10 cellular contexts compared by ENCODE assay signal in the genomic region with DNA sequence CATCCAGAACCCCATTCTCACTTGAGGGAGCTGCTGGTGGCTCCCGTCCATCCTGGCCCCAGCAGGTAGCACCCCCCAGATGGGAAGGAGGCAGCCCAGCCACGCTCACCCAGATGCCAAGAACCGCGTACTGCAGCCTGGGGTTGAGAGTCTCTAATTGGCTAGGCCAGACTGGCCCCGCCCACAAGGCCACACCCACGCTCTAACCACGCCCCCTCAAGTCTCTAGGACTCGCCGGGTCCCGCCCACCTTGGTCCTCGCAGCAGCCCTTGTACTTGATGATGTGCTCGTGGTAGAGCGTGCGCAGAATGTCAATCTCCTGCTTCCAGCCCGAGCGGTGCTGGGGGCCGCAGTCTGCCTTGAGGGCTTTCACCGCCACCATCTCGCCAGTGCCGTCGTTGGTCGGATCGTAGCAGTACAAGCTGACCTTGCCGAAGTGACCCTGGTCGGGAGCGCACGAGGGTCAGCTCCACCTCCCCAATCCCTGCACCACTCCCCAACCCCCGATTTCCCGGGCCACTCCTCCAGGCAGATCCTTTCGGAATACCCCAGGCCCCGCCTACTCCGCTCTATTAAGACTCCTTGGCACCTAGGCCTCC. TPM values are rescaled to one million over a fixed set of nuclear protein-coding genes. Genes with fewer than 3 reads are reported as not detected.
DNase-seq lines count a peak whose midpoint lies in the region; ATAC-seq, FAIRE-seq and TF ChIP-seq lines count a peak whose summit lies in the region.
"Had no signal": no experiment of that assay in that cellular context is flagged by ENCODE, and none has a peak within 500 bp of the region (broad histone marks: within the 10 kb centered on the region; RNA-seq: fewer than 3 reads in every experiment).

No MANE protein-coding gene starts in this region.

- no peaks in the 10 kb centered on the region for H3K9me3 Mint-ChIP-seq in activated naive CD8-positive, alpha-beta T cell treated with anti-CD3 and anti-CD28 coated beads, Interleukin-2, amount 10 ng/mL, durations not matched to agents 7 days and 5 days
- H3K9me3 Mint-ChIP-seq: T-helper 1 cell treated with Interleukin-12 subunit alpha and Interleukin-12 subunit beta and Interleukin-4 antibody, amounts not matched to agents 30 μg/mL and 1 μg/mL, for 36 hours had no signal

- no peak for TF ChIP-seq POLR2A in uterus (IDR thresholded peaks at IDR 0.05)

- H3K4me3 Mint-ChIP-seq in activated naive CD8-positive, alpha-beta T cell treated with anti-CD3 and anti-CD28 coated beads, Interleukin-2, amount 10 ng/mL, durations not matched to agents 7 days and 5 days = no peak overlapping the region
- H3K4me3 Mint-ChIP-seq: T-helper 1 cell treated with Interleukin-12 subunit alpha and Interleukin-12 subunit beta and Interleukin-4 antibody, amounts not matched to agents 30 μg/mL and 1 μg/mL, for 36 hours had no signal

- POLR2A ChIA-PET in activated naive CD8-positive, alpha-beta T cell treated with anti-CD3 and anti-CD28 coated beads, Interleukin-2, amount 10 ng/mL, durations not matched to agents 7 days and 5 days (lab: Charles Lee) = interaction anchor here (0.6 kb wide), 1 partner anchor 231 kb away, joined by 3 read pairs; no protein-coding TSS in a partner anchor

- peak overlapping the region; percentile 93 to 95 for H3K27ac ChIP-seq in kidney (ENCODE audit: low read depth in 2 of 2, low read length in 2 of 2)
- peak overlapping the region in 1 of 2 donors; percentile 22 for H3K27ac ChIP-seq in uterus

- peak; percentile 20 for DNase-seq in activated gamma-delta T cell treated with anti-CD3 and anti-CD28 coated beads, Interleukin-2, amount 50 U/mL, for 16 hours (ENCODE audit: low read depth)
- DNase-seq in activated gamma-delta T cell (lab: John Stamatoyannopoulos, UW) (no peak), kidney (peak; percentile 85), uterus (peak; percentile 32 to 49), NCI-H345 treated with DMSO at 0.1 percent for 48 hours (lab: John Stamatoyannopoulos, UW; ENCODE audit: unreplicated experiment) (no peak)
- DNase-seq in activated naive CD8-positive, alpha-beta T cell treated with anti-CD3 and anti-CD28 coated beads, Interleukin-2, amount 10 ng/mL, durations not matched to agents 7 days and 5 days = peak; percentile 48

- ATAC-seq in activated naive CD8-positive, alpha-beta T cell treated with anti-CD3 and anti-CD28 coated beads, Interleukin-2, amount 10 ng/mL, durations not matched to agents 7 days and 5 days (ENCODE audit: low read depth) = no peak
- ATAC-seq in GM18511 (IDR thresholded peaks at IDR 0.05; ENCODE audit: unreplicated experiment) = no peak
- no peak for ATAC-seq in GM21367 (IDR thresholded peaks at IDR 0.05; ENCODE audit: unreplicated experiment)

- H3K36me3 Mint-ChIP-seq in activated naive CD8-positive, alpha-beta T cell treated with anti-CD3 and anti-CD28 coated beads, Interleukin-2, amount 10 ng/mL, durations not matched to agents 7 days and 5 days = peaks cover 20% of the 10 kb centered on the region

- peaks cover 0 to 4% of the 10 kb centered on the region in 2 donors for H3K4me1 ChIP-seq in kidney (ENCODE audit: control insufficient read depth in 1 of 2, insufficient read depth in 1 of 2, low read depth in 1 of 2, low read length in 2 of 2)
- H3K4me1 ChIP-seq in uterus = no peaks in the 10 kb centered on the region

- no peaks in the 10 kb centered on the region for H3K36me3 ChIP-seq in kidney (ENCODE audit: control insufficient read depth in 1 of 2, insufficient read depth in 2 of 2, low read length in 2 of 2)
- H3K36me3 ChIP-seq in uterus = no peaks in the 10 kb centered on the region

- H3K27ac Mint-ChIP-seq in activated naive CD8-positive, alpha-beta T cell treated with anti-CD3 and anti-CD28 coated beads, Interleukin-2, amount 10 ng/mL, durations not matched to agents 7 days and 5 days = no peak overlapping the region
- H3K27ac Mint-ChIP-seq: T-helper 1 cell treated with Interleukin-12 subunit alpha and Interleukin-12 subunit beta and Interleukin-4 antibody, amounts not matched to agents 30 μg/mL and 1 μg/mL, for 36 hours had no signal

- no peaks in the 10 kb centered on the region for H3K4me1 Mint-ChIP-seq in activated naive CD8-positive, alpha-beta T cell treated with anti-CD3 and anti-CD28 coated beads, Interleukin-2, amount 10 ng/mL, durations not matched to agents 7 days and 5 days

- FAIRE-seq in kidney (lab: Jason Lieb, UNC) = no peak
- FAIRE-seq: G401.6 had no signal

- intact Hi-C loops in kidney (cut with DNase I) = no loop called here
- intact Hi-C loops in uterus (cut with DNase I; ENCODE audit: low total_unique reads) = no loop called here

- no peak for TF ChIP-seq CTCF in kidney (IDR thresholded peaks at IDR 0.05; ENCODE audit: borderline replicate concordance, extremely low read depth, insufficient read depth)
- no peak for TF ChIP-seq CTCF in uterus (IDR thresholded peaks at IDR 0.05)

- peak overlapping the region; percentile 12 to 57 for H3K4me3 ChIP-seq in kidney (ENCODE audit: low read length in 2 of 2)
- no peak overlapping the region for H3K4me3 ChIP-seq in uterus

- peak overlapping the region in 1 of 2 donors; percentile 2 for H3K9ac ChIP-seq in kidney (ENCODE audit: low read length in 2 of 2)

- H3K27me3 ChIP-seq in uterus = no peaks in the 10 kb centered on the region

- H3K27me3 Mint-ChIP-seq in activated naive CD8-positive, alpha-beta T cell treated with anti-CD3 and anti-CD28 coated beads, Interleukin-2, amount 10 ng/mL, durations not matched to agents 7 days and 5 days = no peaks in the 10 kb centered on the region

- H3K9me3 ChIP-seq in kidney (ENCODE audit: control insufficient read depth in 1 of 2, low read length in 2 of 2) (no peaks in the 10 kb centered on the region), uterus (no peaks in the 10 kb centered on the region)

RNA-seq across cellular contexts. Expression of a gene that starts 14.5 kb away (rescaled TPM):
- total RNA-seq in activated naive CD8-positive, alpha-beta T cell treated with anti-CD3 and anti-CD28 coated beads, Interleukin-2, amount 10 ng/mL, durations not matched to agents 7 days and 5 days = 100 to 1,000 TPM; 182 to 189 TPM
- 17.4 TPM for total RNA-seq in kidney
- 21.8 TPM for polyA plus RNA-seq in kidney (ENCODE audit: insufficient read depth, low read depth, low replicate concordance)
- total RNA-seq in uterus = 10 to 100 TPM in 1 of 4 donors, 1 to 10 TPM in 3; 3.0 to 65.3 (median 6.2) TPM

RNA-seq across cellular contexts. Expression of a gene that starts 20.6 kb away (rescaled TPM):
- 10 to 100 TPM; 77.9 to 78.5 TPM for total RNA-seq in activated naive CD8-positive, alpha-beta T cell treated with anti-CD3 and anti-CD28 coated beads, Interleukin-2, amount 10 ng/mL, durations not matched to agents 7 days and 5 days
- total RNA-seq in kidney (38.4 TPM), uterus (10 to 100 TPM in 3 of 4 donors, 1 to 10 TPM in 1; 7.4 to 42.4 (median 16.4) TPM)
- polyA plus RNA-seq in kidney (ENCODE audit: insufficient read depth, low read depth, low replicate concordance) = 9.1 TPM

RNA-seq across cellular contexts. Expression of a gene that starts 26.5 kb away (rescaled TPM):
- 100 to 1,000 TPM; 277 to 290 TPM for total RNA-seq in activated naive CD8-positive, alpha-beta T cell treated with anti-CD3 and anti-CD28 coated beads, Interleukin-2, amount 10 ng/mL, durations not matched to agents 7 days and 5 days
- total RNA-seq in kidney (127 TPM), uterus (100 to 1,000 TPM in 1 of 4 donors, 10 to 100 TPM in 3; 22.0 to 112 (median 67.8) TPM)
- polyA plus RNA-seq in kidney (ENCODE audit: insufficient read depth, low read depth, low replicate concordance) = 131 TPM

RNA-seq across cellular contexts. Expression of a gene that starts 38.1 kb away (rescaled TPM):
- 1 to 10 TPM; 7.6 to 9.4 TPM for total RNA-seq in activated naive CD8-positive, alpha-beta T cell treated with anti-CD3 and anti-CD28 coated beads, Interleukin-2, amount 10 ng/mL, durations not matched to agents 7 days and 5 days
- total RNA-seq in kidney = 20.1 TPM
- polyA plus RNA-seq in kidney (ENCODE audit: insufficient read depth, low read depth, low replicate concordance) = 88.4 TPM
- 10 to 100 TPM in 1 of 4 donors, 1 to 10 TPM in 3; 1.5 to 12.7 (median 4.9) TPM for total RNA-seq in uterus

RNA-seq across cellular contexts. Expression of a gene that starts 44.3 kb away (rescaled TPM):
- total RNA-seq in activated naive CD8-positive, alpha-beta T cell treated with anti-CD3 and anti-CD28 coated beads, Interleukin-2, amount 10 ng/mL, durations not matched to agents 7 days and 5 days = 1 to 10 TPM; 3.9 to 5.0 TPM
- total RNA-seq in kidney = 4.6 TPM
- 5.5 TPM for polyA plus RNA-seq in kidney (ENCODE audit: insufficient read depth, low read depth, low replicate concordance)
- 1 to 10 TPM in 2 of 4 donors, not detected in 2; 1.0 to 2.5 TPM for total RNA-seq in uterus

Comparison
In these comparisons a context has a peak if more than half of its experiments do, and no peak if none do; other contexts are left out.
1. DNase-seq: peak in activated gamma-delta T cell treated with anti-CD3 and anti-CD28 coated beads, Interleukin-2, amount 50 U/mL, for 16 hours (single experiment), activated naive CD8-positive, alpha-beta T cell treated with anti-CD3 and anti-CD28 coated beads, Interleukin-2, amount 10 ng/mL, durations not matched to agents 7 days and 5 days (single experiment), kidney (single experiment) and uterus (2 of 2); none in activated gamma-delta T cell (single experiment) and NCI-H345 treated with DMSO at 0.1 percent for 48 hours (single experiment).
2. H3K4me3 ChIP-seq: peak in kidney (2 of 2); none in uterus (0 of 2).